In the genomic region with DNA sequence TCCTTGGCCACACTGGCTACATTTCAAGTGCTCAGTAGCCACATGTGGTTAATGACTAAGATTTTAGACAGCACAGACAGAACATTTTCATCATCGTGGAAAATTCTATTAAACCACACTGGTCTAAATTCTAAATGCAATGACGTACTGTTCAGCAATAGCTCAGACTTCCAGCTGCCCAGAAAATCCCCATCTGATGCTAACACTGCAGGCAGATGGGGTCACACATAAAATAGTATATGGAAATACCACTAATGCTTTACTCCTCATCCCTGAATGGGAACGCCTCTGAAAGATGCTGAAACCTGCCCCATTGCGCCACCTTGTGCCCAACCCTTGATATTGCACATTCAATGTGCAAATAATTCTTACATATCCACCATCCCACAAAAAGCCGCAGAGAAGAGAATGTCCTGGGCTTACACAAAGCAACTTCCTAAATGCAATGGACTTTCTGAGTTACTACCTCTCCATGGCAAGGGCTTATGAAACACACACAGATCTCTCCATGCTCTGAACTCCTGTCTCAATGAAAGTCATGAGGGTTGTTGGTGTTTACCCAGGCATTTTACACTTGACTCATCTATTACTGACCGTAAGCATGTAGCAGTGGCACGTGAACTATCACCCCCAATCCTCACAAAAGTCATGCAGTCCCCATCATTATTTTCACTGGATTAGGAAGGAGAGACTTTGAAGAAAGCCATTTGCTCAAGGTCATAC, we compare ENCODE assay signal across 8 cellular contexts. TPM values are rescaled to one million over a fixed set of nuclear protein-coding genes. Genes with fewer than 3 reads are reported as not detected.
A peak's percentile ranks its signal among the peaks of the same experiment; 100 is the strongest.
DNase-seq lines count a peak whose midpoint lies in the region; ATAC-seq and TF ChIP-seq lines count a peak whose summit lies in the region.

No MANE protein-coding gene starts in this region.

- DNase-seq in EL (peak; percentile 68), NCI-H69 (lab: John Stamatoyannopoulos, UW) (peak; percentile 55), endothelial cell (ENCODE audit: low spot score) (peak; percentile 72), mucosa of descending colon (peak in 2 of 3 donors; percentile 68 to 73)
- DNase-seq in activated CD4-positive, alpha-beta T cell treated with anti-CD3 and anti-CD28 coated beads, Interleukin-2, amount 50 U/mL, for 48 hours = peak; percentile 63 to 72
- peak; percentile 80 for DNase-seq in stimulated activated CD8-positive, alpha-beta memory T cell treated with anti-CD3 and anti-CD28 coated beads, Interleukin-4, amount 100 ng/mL, for 48 hours

- peaks cover 3% of the 10 kb centered on the region for H3K4me1 ChIP-seq in mucosa of descending colon (ENCODE audit: low read depth)

- peaks cover 2% of the 10 kb centered on the region for H3K27me3 Mint-ChIP-seq in endothelial cell (ENCODE audit: unreplicated experiment)

- no peaks in the 10 kb centered on the region for H3K9me3 ChIP-seq in mucosa of descending colon

- H3K36me3 ChIP-seq in mucosa of descending colon (ENCODE audit: low read depth) = no peaks in the 10 kb centered on the region

- TF ChIP-seq CTCF in endothelial cell (IDR thresholded peaks at IDR 0.05; ENCODE audit: unreplicated experiment) = peak; percentile 94
- TF ChIP-seq CTCF in mucosa of descending colon (IDR thresholded peaks at IDR 0.05) = peak; percentile 72

- peak; percentile 63 for ATAC-seq in HG03066 (IDR thresholded peaks at IDR 0.05; ENCODE audit: low read depth, unreplicated experiment)
- peak; percentile 87 for ATAC-seq in mucosa of descending colon
- ATAC-seq in HG02884 (IDR thresholded peaks at IDR 0.05; ENCODE audit: unreplicated experiment) = no peak

- intact Hi-C loops in mucosa of descending colon (cut with DNase I, micrococcal nuclease) = loop anchor here (5.0 to 10.0 kb wide), 2 partner anchors 95 to 97 kb away; no protein-coding TSS in a partner anchor

- no peak overlapping the region for H3K4me3 ChIP-seq in mucosa of descending colon

- peaks cover 42% of the 10 kb centered on the region for H3K4me1 Mint-ChIP-seq in endothelial cell (ENCODE audit: unreplicated experiment)

- H3K9me3 Mint-ChIP-seq in endothelial cell (ENCODE audit: unreplicated experiment) = no peaks in the 10 kb centered on the region

- H3K27ac Mint-ChIP-seq in endothelial cell (ENCODE audit: unreplicated experiment) = no peak overlapping the region

- H3K36me3 Mint-ChIP-seq in endothelial cell (ENCODE audit: low read depth, unreplicated experiment) = no peaks in the 10 kb centered on the region

- no peak overlapping the region for H3K4me3 Mint-ChIP-seq in endothelial cell (ENCODE audit: unreplicated experiment)

RNA-seq across cellular contexts. Expression of gene SLC5A9, which starts 20.3 kb away (rescaled TPM):
- total RNA-seq in endothelial cell (ENCODE audit: unreplicated experiment) (1.1 TPM), mucosa of descending colon (1 to 10 TPM in 2 of 3 donors, under 1 TPM in 1; 0.73 to 3.0 (median 2.4) TPM)
